In genomic region chr18:45343365-45343764, GRCh38 we compare ENCODE assay signal across 28 cellular contexts.
"Had no signal": no experiment of that assay in that cellular context is flagged by ENCODE, and none has a peak within 500 bp of the region (broad histone marks: within the 10 kb centered on the region; RNA-seq: fewer than 3 reads in every experiment).

No MANE protein-coding gene starts in this region.

- H3K4me3 ChIP-seq: adrenal gland, body of pancreas, colonic mucosa, esophagus squamous epithelium had no signal

- H3K36me3 ChIP-seq: adrenal gland, colonic mucosa, esophagus squamous epithelium had no signal

- H3K27me3 ChIP-seq: adrenal gland, body of pancreas, colonic mucosa, esophagus squamous epithelium had no signal

- ATAC-seq: activated CD4-positive, alpha-beta T cell treated with anti-CD3 and anti-CD28 coated beads for 36 hours; activated CD8-positive, alpha-beta memory T cell treated with anti-CD3 and anti-CD28 coated beads, Interleukin-2, amount 10 ng/mL, durations not matched to agents 7 days and 5 days; activated CD8-positive, alpha-beta T cell treated with anti-CD3 and anti-CD28 coated beads, Interleukin-2, amount 10 ng/mL, durations not matched to agents 7 days and 5 days; activated naive CD8-positive, alpha-beta T cell treated with anti-CD3 and anti-CD28 coated beads, Interleukin-2, amount 50 U/mL, for 24 hours; body of pancreas had no signal

- H3K9me3 ChIP-seq: adrenal gland, body of pancreas, colonic mucosa, esophagus squamous epithelium had no signal

- H3K27ac ChIP-seq: adrenal gland, body of pancreas, colonic mucosa, epithelial cell of prostate, esophagus squamous epithelium had no signal

- FAIRE-seq: endometrium, endothelial cell of umbilical vein had no signal

- H3K4me1 ChIP-seq: adrenal gland, body of pancreas, colonic mucosa, esophagus squamous epithelium had no signal

- DNase-seq: activated CD4-positive, alpha-beta memory T cell treated with anti-CD3 and anti-CD28 coated beads for 36 hours; activated CD4-positive, alpha-beta T cell treated with anti-CD3 and anti-CD28 coated beads for 36 hours; activated CD4-positive, alpha-beta T cell treated with anti-CD3 and anti-CD28 coated beads, Interleukin-2, amount 10 ng/mL, durations not matched to agents 24 days and 14 days; activated CD4-positive, CD25-positive, alpha-beta regulatory T cell; activated CD4-positive, CD25-positive, alpha-beta regulatory T cell treated with anti-CD3 and anti-CD28 coated beads, Interleukin-2, amount 50 U/mL, for 72 hours; activated CD8-positive, alpha-beta memory T cell treated with anti-CD3 and anti-CD28 coated beads, Interleukin-2, amount 10 ng/mL, durations not matched to agents 7 days and 5 days; activated CD8-positive, alpha-beta memory T cell treated with anti-CD3 and anti-CD28 coated beads, Interleukin-2, amount 50 U/mL, for 4 hours; activated CD8-positive, alpha-beta T cell treated with anti-CD3 and anti-CD28 coated beads, Interleukin-2, amount 10 ng/mL, durations not matched to agents 7 days and 5 days; activated effector memory CD4-positive, alpha-beta T cell treated with anti-CD3 and anti-CD28 coated beads, Interleukin-2, amount 50 U/mL, for 16 hours; activated naive CD4-positive, alpha-beta T cell treated with anti-CD3 and anti-CD28 coated beads for 36 hours; activated naive CD8-positive, alpha-beta T cell treated with anti-CD3 and anti-CD28 coated beads for 36 hours; activated naive CD8-positive, alpha-beta T cell treated with anti-CD3 and anti-CD28 coated beads, Interleukin-2, amount 50 U/mL, for 24 hours; activated T-cell treated with anti-CD3 and anti-CD28 coated beads, Interleukin-2, amount 50 U/mL, for 1 hour; activated T-cell treated with anti-CD3 and anti-CD28 coated beads, Interleukin-2, amount 50 U/mL, for 48 hours; adrenal gland; amygdala; aorta; body of pancreas; central memory CD4-positive, alpha-beta T cell; cerebellar nuclear complex; colonic mucosa; effector CD8-positive, alpha-beta T cell; esophagus squamous epithelium; foreskin melanocyte; T-helper 2 cell had no signal
